Comparison of ENCODE assay signal across 34 cellular contexts in the genomic region with DNA sequence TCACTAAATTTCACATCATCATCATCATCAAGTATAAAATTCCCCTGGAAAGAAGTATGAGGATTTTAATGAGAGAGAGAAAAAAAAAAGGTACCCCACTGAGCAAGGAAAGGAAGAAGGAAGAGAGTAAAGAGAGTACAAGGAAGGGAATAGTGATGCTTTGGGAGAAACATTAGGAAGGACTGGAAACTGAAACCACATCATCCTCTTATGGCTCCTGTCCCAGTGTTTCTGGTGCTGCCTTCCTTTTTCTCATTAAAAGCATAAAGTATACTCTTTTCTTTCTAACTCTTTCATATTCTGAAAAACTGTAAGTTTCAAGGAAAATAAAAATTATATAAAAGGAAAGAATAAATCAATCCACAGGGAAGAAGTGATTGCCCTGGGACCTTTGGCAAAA.
A peak's percentile ranks its signal among the peaks of the same experiment; 100 is the strongest.
DNase-seq lines count a peak whose midpoint lies in the region; ATAC-seq and TF ChIP-seq lines count a peak whose summit lies in the region.
"Had no signal": no experiment of that assay in that cellular context is flagged by ENCODE, and none has a peak within 500 bp of the region (broad histone marks: within the 10 kb centered on the region; RNA-seq: fewer than 3 reads in every experiment).

No MANE protein-coding gene starts in this region.

- no peaks in the 10 kb centered on the region for H3K36me3 ChIP-seq in ACC112 (ENCODE audit: insufficient read depth, low read length)
- H3K36me3 ChIP-seq: BLaER1, gastroesophageal sphincter, lower lobe of right lung, MG63, sigmoid colon, stomach, thyroid gland had no signal

- no peaks in the 10 kb centered on the region for H3K79me2 ChIP-seq in ACC112 (ENCODE audit: control insufficient read depth, insufficient read depth, low read length, unreplicated experiment)
- H3K79me2 ChIP-seq: hepatocyte had no signal

- H2AFZ ChIP-seq in ACC112 (ENCODE audit: low read length, unreplicated experiment), result peak overlapping the region; percentile 70
- H2AFZ ChIP-seq: hepatocyte had no signal

- ATAC-seq in GM18511 (IDR thresholded peaks at IDR 0.05; ENCODE audit: unreplicated experiment) (no peak), HG03280 (IDR thresholded peaks at IDR 0.05; ENCODE audit: unreplicated experiment) (no peak)
- ATAC-seq: activated naive CD8-positive, alpha-beta T cell treated with anti-CD3 and anti-CD28 coated beads, Interleukin-2, amount 50 U/mL, for 24 hours; esophagus mucosa; gastroesophageal sphincter; lower lobe of right lung; natural killer cell; psoas muscle had no signal

- H3K4me1 ChIP-seq in ACC112 (ENCODE audit: control insufficient read depth, insufficient read depth, low read length, unreplicated experiment), result peaks cover 6% of the 10 kb centered on the region
- H3K4me1 ChIP-seq: Caco-2, lower lobe of right lung, psoas muscle, stomach, thyroid gland had no signal

- no peak overlapping the region for H3K27ac ChIP-seq in ACC112 (ENCODE audit: low read depth, low read length)
- H3K27ac ChIP-seq: BLaER1, gastroesophageal sphincter, hepatocyte, KMS-11, lower lobe of right lung, psoas muscle, sigmoid colon, stomach, thyroid gland had no signal

- DNase-seq in GM04504 (ENCODE audit: low read depth) (peak; percentile 3), NCI-H748 treated with DMSO at 0.1 percent for 48 hours (lab: John Stamatoyannopoulos, UW) (peak; percentile 38), foreskin fibroblast (peak; percentile 3 to 17)
- DNase-seq in stimulated activated CD4-positive, alpha-beta T cell treated with anti-CD3 and anti-CD28 coated beads, Interleukin-4, amount 100 ng/mL, for 24 hours, result no peak
- DNase-seq: activated CD4-positive, alpha-beta T cell treated with anti-CD3 and anti-CD28 coated beads, Interleukin-2, amount 50 U/mL, for 48 hours; activated CD4-positive, CD25-positive, alpha-beta regulatory T cell treated with anti-CD3 and anti-CD28 coated beads, Interleukin-2, amount 50 U/mL, for 72 hours; activated gamma-delta T cell treated with Interleukin-2 at 50 U/mL for 16 hours; activated naive CD8-positive, alpha-beta T cell treated with anti-CD3 and anti-CD28 coated beads, Interleukin-2, amount 50 U/mL, for 24 hours; activated T-cell treated with anti-CD3 and anti-CD28 coated beads, Interleukin-2, amount 50 U/mL, for 48 hours; Caco-2; central memory CD4-positive, alpha-beta T cell; DND-41; endodermal cell; lower lobe of right lung; MG63; natural killer cell; NCI-H1694; NCI-H510A treated with DMSO at 0.1 percent for 48 hours; nucleus accumbens; psoas muscle; sigmoid colon; stimulated activated CD4-positive, alpha-beta T cell treated with anti-CD3 and anti-CD28 coated beads, Interleukin-12 subunit alpha, Interleukin-12 subunit beta, amount 100 ng/mL, for 4 hours; stimulated activated CD4-positive, alpha-beta T cell treated with anti-CD3 and anti-CD28 coated beads, Interleukin-2, amount 100 ng/mL, for 48 hours; stomach; T-helper 2 cell; thyroid gland had no signal

- TF ChIP-seq CTCF in foreskin fibroblast (IDR thresholded peaks at IDR 0.05; ENCODE audit: low read depth, low read length), result no peak

- no peaks in the 10 kb centered on the region for H3K27me3 ChIP-seq in ACC112 (ENCODE audit: insufficient read depth, low read length)
- H3K27me3 ChIP-seq: BLaER1, gastroesophageal sphincter, hepatocyte, MG63, sigmoid colon, stomach, thyroid gland had no signal

- H3K4me3 ChIP-seq in ACC112 (ENCODE audit: low read depth, low read length), result 0 out of 2 replicates have a peak overlapping the region, but pooled peaks have one; percentile 16
- H3K4me3 ChIP-seq in foreskin fibroblast (ENCODE audit: low read depth in 1 of 2, low read length in 2 of 2), result no peak overlapping the region
- H3K4me3 ChIP-seq: BLaER1, gastroesophageal sphincter, hepatocyte, lower lobe of right lung, MG63, psoas muscle, sigmoid colon, stomach, thyroid gland had no signal
